ENCODE assay signal across 28 cellular contexts in genomic region chr12:117658226-117658625, GRCh38.
"Had no signal": no experiment of that assay in that cellular context is flagged by ENCODE, and none has a peak within 500 bp of the region (broad histone marks: within the 10 kb centered on the region; RNA-seq: fewer than 3 reads in every experiment).

No MANE protein-coding gene starts in this region.

- H3K4me1 Mint-ChIP-seq: stimulated activated effector memory CD8-positive, alpha-beta T cell treated with anti-CD3 and anti-CD28 coated beads, Interleukin-12 subunit alpha, Interleukin-12 subunit beta, amount 100 ng/mL, for 72 hours; stimulated activated memory B cell treated with anti-CD40 and anti-IgM and Interleukin-4, amounts not matched to agents 10 μg/mL and 1 μg/mL and 100 μg/mL, for 72 hours; stimulated activated naive B cell treated with anti-CD40 and anti-IgM and Interleukin-4, amounts not matched to agents 10 μg/mL and 1 μg/mL and 100 μg/mL, for 72 hours; stimulated activated naive CD8-positive, alpha-beta T cell treated with anti-CD3 and anti-CD28 coated beads, Interleukin-15, amount 100 ng/mL, for 72 hours had no signal

- H3K9me3 Mint-ChIP-seq: type B pancreatic cell had no signal

- H3K4me3 Mint-ChIP-seq: stimulated activated effector memory CD8-positive, alpha-beta T cell treated with anti-CD3 and anti-CD28 coated beads, Interleukin-12 subunit alpha, Interleukin-12 subunit beta, amount 100 ng/mL, for 72 hours; stimulated activated memory B cell treated with anti-CD40 and anti-IgM and Interleukin-4, amounts not matched to agents 10 μg/mL and 1 μg/mL and 100 μg/mL, for 72 hours; stimulated activated naive B cell treated with anti-CD40 and anti-IgM and Interleukin-4, amounts not matched to agents 10 μg/mL and 1 μg/mL and 100 μg/mL, for 72 hours; stimulated activated naive CD8-positive, alpha-beta T cell treated with anti-CD3 and anti-CD28 coated beads, Interleukin-15, amount 100 ng/mL, for 72 hours; stimulated activated naive CD8-positive, alpha-beta T cell treated with anti-CD3 and anti-CD28 coated beads, Interleukin-15, Interleukin-2, amounts not matched to agents 100 ng/mL and 50 ng/mL, for 24 hours; type B pancreatic cell had no signal

- H3K9me3 ChIP-seq: stomach, suprapubic skin, testis, thoracic aorta, thyroid gland, tibial artery, tibial nerve, transverse colon, upper lobe of left lung, upper lobe of right lung, uterus, vagina had no signal

- H3K36me3 ChIP-seq: stomach, suprapubic skin, thoracic aorta, thyroid gland, tibial artery, tibial nerve, transverse colon, upper lobe of left lung, upper lobe of right lung, uterus, vagina had no signal

- H3K36me3 Mint-ChIP-seq: stimulated activated effector memory CD8-positive, alpha-beta T cell treated with anti-CD3 and anti-CD28 coated beads, Interleukin-12 subunit alpha, Interleukin-12 subunit beta, amount 100 ng/mL, for 72 hours; stimulated activated memory B cell treated with anti-CD40 and anti-IgM and Interleukin-4, amounts not matched to agents 10 μg/mL and 1 μg/mL and 100 μg/mL, for 72 hours; stimulated activated naive B cell treated with anti-CD40 and anti-IgM and Interleukin-4, amounts not matched to agents 10 μg/mL and 1 μg/mL and 100 μg/mL, for 72 hours; type B pancreatic cell had no signal

- H3K27ac ChIP-seq: stomach, suprapubic skin, testis, thoracic aorta, thyroid gland, tibial artery, tibial nerve, transverse colon, upper lobe of left lung, upper lobe of right lung, uterus, vagina had no signal

- H3K27me3 Mint-ChIP-seq: stimulated activated memory B cell treated with anti-CD40 and anti-IgM and Interleukin-4, amounts not matched to agents 10 μg/mL and 1 μg/mL and 100 μg/mL, for 72 hours; stimulated activated naive B cell treated with anti-CD40 and anti-IgM and Interleukin-4, amounts not matched to agents 10 μg/mL and 1 μg/mL and 100 μg/mL, for 72 hours had no signal

- H3K27ac Mint-ChIP-seq: stimulated activated effector memory CD8-positive, alpha-beta T cell treated with anti-CD3 and anti-CD28 coated beads, Interleukin-12 subunit alpha, Interleukin-12 subunit beta, amount 100 ng/mL, for 72 hours; stimulated activated memory B cell treated with anti-CD40 and anti-IgM and Interleukin-4, amounts not matched to agents 10 μg/mL and 1 μg/mL and 100 μg/mL, for 72 hours; stimulated activated naive B cell treated with anti-CD40 and anti-IgM and Interleukin-4, amounts not matched to agents 10 μg/mL and 1 μg/mL and 100 μg/mL, for 72 hours; stimulated activated naive CD8-positive, alpha-beta T cell treated with anti-CD3 and anti-CD28 coated beads, Interleukin-15, amount 100 ng/mL, for 72 hours; stimulated activated naive CD8-positive, alpha-beta T cell treated with anti-CD3 and anti-CD28 coated beads, Interleukin-15, Interleukin-2, amounts not matched to agents 100 ng/mL and 50 ng/mL, for 24 hours; type B pancreatic cell had no signal

- ATAC-seq: stimulated activated effector memory CD8-positive, alpha-beta T cell treated with anti-CD3 and anti-CD28 coated beads, Interleukin-12 subunit alpha, Interleukin-12 subunit beta, amount 100 ng/mL, for 72 hours; stimulated activated memory B cell treated with anti-CD40 and anti-IgM and Interleukin-4, amounts not matched to agents 10 μg/mL and 1 μg/mL and 100 μg/mL, for 72 hours; stimulated activated naive B cell treated with anti-CD40 and anti-IgM and Interleukin-4, amounts not matched to agents 10 μg/mL and 1 μg/mL and 100 μg/mL, for 72 hours; stimulated activated naive CD8-positive, alpha-beta T cell treated with anti-CD3 and anti-CD28 coated beads, Interleukin-15, amount 100 ng/mL, for 72 hours; stimulated activated naive CD8-positive, alpha-beta T cell treated with anti-CD3 and anti-CD28 coated beads, Interleukin-15, Interleukin-2, amounts not matched to agents 100 U/mL and 50 U/mL, for 24 hours; upper lobe of right lung had no signal

- H3K4me1 ChIP-seq: stomach, suprapubic skin, testis, thyroid gland, tibial artery, tibial nerve, transverse colon, upper lobe of left lung, upper lobe of right lung, uterus, vagina had no signal

- DNase-seq: stimulated activated CD4-positive, alpha-beta T cell treated with anti-CD3 and anti-CD28 coated beads, Interleukin-2, amount 100 ng/mL, for 48 hours; stimulated activated CD4-positive, alpha-beta T cell treated with anti-CD3 and anti-CD28 coated beads, Interleukin-4, amount 100 ng/mL, for 1 hour; stimulated activated CD4-positive, alpha-beta T cell treated with anti-CD3 and anti-CD28 coated beads, Interleukin-4, amount 100 ng/mL, for 24 hours; stimulated activated CD4-positive, alpha-beta T cell treated with anti-CD3 and anti-CD28 coated beads, Interleukin-4, amount 100 ng/mL, for 4 hours; stimulated activated CD8-positive, alpha-beta memory T cell treated with anti-CD3 and anti-CD28 coated beads, Interleukin-4, amount 100 ng/mL, for 48 hours; stimulated activated naive B cell treated with anti-CD40 and anti-IgM and Interleukin-4, amounts not matched to agents 10 μg/mL and 1 μg/mL and 100 μg/mL, for 72 hours; stimulated activated naive CD4-positive, alpha-beta T cell; stimulated activated naive CD4-positive, alpha-beta T cell treated with Interleukin-2 at 50 U/mL for 16 hours; stimulated activated naive CD8-positive, alpha-beta T cell treated with anti-CD3 and anti-CD28 coated beads, Interleukin-15, amount 100 ng/mL, for 72 hours; stimulated activated naive CD8-positive, alpha-beta T cell treated with anti-CD3 and anti-CD28 coated beads, Interleukin-15, Interleukin-2, amounts not matched to agents 100 U/mL and 50 U/mL, for 24 hours; stomach; substantia nigra; testis; thyroid gland; transverse colon; trophoblast cell; upper lobe of left lung; upper lobe of right lung; uterus had no signal

- H3K4me3 ChIP-seq: stomach, suprapubic skin, testis, thoracic aorta, thyroid gland, tibial artery, tibial nerve, transverse colon, upper lobe of left lung, upper lobe of right lung, uterus, vagina had no signal

- H3K27me3 ChIP-seq: stomach, suprapubic skin, testis, thyroid gland, tibial artery, tibial nerve, transverse colon, upper lobe of left lung, upper lobe of right lung, uterus, vagina had no signal
